16 cellular contexts compared by ENCODE assay signal in the genomic region with DNA sequence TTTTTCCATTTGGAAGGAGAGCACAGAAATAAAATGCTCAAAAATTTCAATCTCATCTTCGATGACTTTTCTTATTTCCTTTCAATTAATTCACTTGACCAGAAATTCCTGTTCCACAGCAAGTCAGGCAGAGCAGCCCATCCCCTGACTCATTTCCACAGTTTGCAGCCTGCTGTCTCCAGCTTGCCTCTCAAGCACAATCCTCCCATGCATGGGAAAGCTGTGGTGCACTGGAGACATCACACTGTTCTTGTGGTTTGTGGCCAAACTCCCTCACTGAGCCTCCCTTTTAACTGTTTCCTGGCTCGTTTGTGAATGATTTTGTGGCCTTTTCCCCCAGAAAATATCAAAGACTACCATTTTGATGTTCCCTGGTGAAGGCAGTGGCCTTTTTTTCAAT.
DNase-seq lines count a peak whose midpoint lies in the region; ATAC-seq, FAIRE-seq and TF ChIP-seq lines count a peak whose summit lies in the region.
"Had no signal": no experiment of that assay in that cellular context is flagged by ENCODE, and none has a peak within 500 bp of the region (broad histone marks: within the 10 kb centered on the region; RNA-seq: fewer than 3 reads in every experiment).

No MANE protein-coding gene starts in this region.

- no peaks in the 10 kb centered on the region for H3K27me3 ChIP-seq in A673 (replicated peaks; ENCODE audit: insufficient read depth, low read depth, low read length, poor library complexity)

- no peak for ATAC-seq in left colon
- ATAC-seq in GM19328 (IDR thresholded peaks at IDR 0.05; ENCODE audit: unreplicated experiment) = no peak
- ATAC-seq: activated T-cell treated with anti-CD3 and anti-CD28 coated beads, Interleukin-2, amount 50 U/mL, for 4 hours; stimulated activated effector memory CD8-positive, alpha-beta T cell treated with anti-CD3 and anti-CD28 coated beads, Interleukin-12 subunit alpha, Interleukin-12 subunit beta, amount 100 ng/mL, for 72 hours had no signal

- BruUV-seq in A673 (replicated peaks; lab: Mats Ljungman, UMichigan) = no TSS peak

- DNase-seq in A673 (ENCODE audit: low spot score) (peak; percentile 61), H54 (ENCODE audit: insufficient read length, low spot score) (peak; percentile 8), SKM-1 (lab: John Stamatoyannopoulos, UW; ENCODE audit: unreplicated experiment) (peak; percentile 8), fibroblast of villous mesenchyme (ENCODE audit: low read depth) (peak; percentile 19), left colon (no peak), NCI-H526 treated with DMSO at 0.1 percent for 48 hours (lab: John Stamatoyannopoulos, UW) (no peak), GM10266 (ENCODE audit: extremely low spot score) (no peak)
- DNase-seq: activated T-cell treated with anti-CD3 and anti-CD28 coated beads, Interleukin-2, amount 50 U/mL, for 4 hours; head of caudate nucleus; NCI-H524; small intestine; T-helper 9 cell had no signal

- no peaks in the 10 kb centered on the region for H3K9me3 ChIP-seq in A673 (ENCODE audit: low read depth, low read length, poor library complexity, severe bottlenecking)

- H3K4me3 ChIP-seq in A673 (ENCODE audit: low read depth, low read length, poor library complexity, severe bottlenecking) = no peak overlapping the region
- H3K4me3 ChIP-seq in fibroblast of villous mesenchyme (ENCODE audit: low read depth, low read length) = no peak overlapping the region

- no peak for TF ChIP-seq CTCF in A673 (conservative IDR thresholded peaks at IDR 0.05; ENCODE audit: low read depth, low read length)
- TF ChIP-seq CTCF in fibroblast of villous mesenchyme (IDR thresholded peaks at IDR 0.05; ENCODE audit: insufficient read depth, low read depth, low read length) = no peak
- TF ChIP-seq CTCF in GM10266 (IDR thresholded peaks at IDR 0.05; ENCODE audit: control insufficient read depth, insufficient read depth, low read depth, missing control alignments) = no peak

- H3K27ac ChIP-seq in A673 (ENCODE audit: low read depth, low read length, poor library complexity, severe bottlenecking) = no peak overlapping the region

- no peaks in the 10 kb centered on the region for H3K4me1 ChIP-seq in A673 (ENCODE audit: insufficient read depth, low read length, poor library complexity, severe bottlenecking)

- CTCF ChIA-PET in A673 (lab: Charles Lee) = interaction anchor here (0.6 kb wide), 1 partner anchor 147 kb away, joined by 7 read pairs; no protein-coding TSS in a partner anchor

- intact Hi-C loops in A673 (cut with micrococcal nuclease; ENCODE audit: unreplicated experiment) (no loop called here), left colon (cut with DNase I, micrococcal nuclease) (no loop called here)

- no peak for TF ChIP-seq POLR2A in H54 (IDR thresholded peaks at IDR 0.05; ENCODE audit: low read depth, low read length)

- POLR2A ChIA-PET in A673 (lab: Charles Lee; ENCODE audit: low non-redundant PET) = no interaction called here

- FAIRE-seq in H54 (lab: Jason Lieb, UNC) = no peak
- FAIRE-seq: colon, GM12891, small intestine had no signal

- no peaks in the 10 kb centered on the region for H3K36me3 ChIP-seq in A673 (ENCODE audit: insufficient read depth, low read length, poor library complexity, severe bottlenecking)

Comparison
In these comparisons a context has a peak if more than half of its experiments do, and no peak if none do; other contexts are left out.
1. DNase-seq: peak in A673 (single experiment), H54 (single experiment), SKM-1 (single experiment) and fibroblast of villous mesenchyme (single experiment); none in left colon (0 of 2), NCI-H526 treated with DMSO at 0.1 percent for 48 hours (single experiment) and GM10266 (single experiment).